ENCODE assay signal across 12 cellular contexts in genomic region chr6:75209432-75209723, GRCh38. TPM values are rescaled to one million over a fixed set of nuclear protein-coding genes. Genes with fewer than 3 reads are reported as not detected.
"Had no signal": no experiment of that assay in that cellular context is flagged by ENCODE, and none has a peak within 500 bp of the region (broad histone marks: within the 10 kb centered on the region; RNA-seq: fewer than 3 reads in every experiment).

No MANE protein-coding gene starts in this region.

- DNase-seq: activated gamma-delta T cell, SIG-M5 had no signal

- H3K27ac Mint-ChIP-seq: activated CD4-positive, alpha-beta memory T cell treated with anti-CD3 and anti-CD28 coated beads, Interleukin-2, amount 10 ng/mL, durations not matched to agents 7 days and 5 days; activated naive CD4-positive, alpha-beta T cell treated with anti-CD3 and anti-CD28 coated beads for 36 hours; activated naive CD8-positive, alpha-beta T cell; activated T-helper 17 cell treated with anti-CD3 and anti-CD28 coated beads, Interleukin-2, amount 50 U/mL, for 72 hours had no signal

- H3K36me3 ChIP-seq: cardiac muscle cell had no signal

- H3K4me3 ChIP-seq: cardiac muscle cell had no signal

- H3K27ac ChIP-seq: cardiac muscle cell, VCaP had no signal

- H3K9me3 Mint-ChIP-seq: activated CD4-positive, alpha-beta memory T cell treated with anti-CD3 and anti-CD28 coated beads, Interleukin-2, amount 10 ng/mL, durations not matched to agents 7 days and 5 days; activated naive CD4-positive, alpha-beta T cell treated with anti-CD3 and anti-CD28 coated beads for 36 hours; activated T-helper 17 cell treated with anti-CD3 and anti-CD28 coated beads, Interleukin-2, amount 50 U/mL, for 72 hours; brain; T-cell had no signal

- H3K36me3 Mint-ChIP-seq: activated naive CD8-positive, alpha-beta T cell; brain; T-cell had no signal

RNA-seq across cellular contexts. Expression of gene COL12A1, which starts 3.5 kb away (rescaled TPM):
- total RNA-seq: activated CD4-positive, alpha-beta memory T cell treated with anti-CD3 and anti-CD28 coated beads, Interleukin-2, amount 10 ng/mL, durations not matched to agents 7 days and 5 days; activated CD8-positive, alpha-beta memory T cell treated with anti-CD3 and anti-CD28 coated beads for 36 hours; activated T-helper 17 cell treated with anti-CD3 and anti-CD28 coated beads, Interleukin-2, amount 50 U/mL, for 72 hours; T-helper 2 cell treated with Interferon-gamma antibody and Interleukin-4, amounts not matched to agents 100 ng/mL and 5 ng/mL, for 36 hours had no signal
